In the genomic region with DNA sequence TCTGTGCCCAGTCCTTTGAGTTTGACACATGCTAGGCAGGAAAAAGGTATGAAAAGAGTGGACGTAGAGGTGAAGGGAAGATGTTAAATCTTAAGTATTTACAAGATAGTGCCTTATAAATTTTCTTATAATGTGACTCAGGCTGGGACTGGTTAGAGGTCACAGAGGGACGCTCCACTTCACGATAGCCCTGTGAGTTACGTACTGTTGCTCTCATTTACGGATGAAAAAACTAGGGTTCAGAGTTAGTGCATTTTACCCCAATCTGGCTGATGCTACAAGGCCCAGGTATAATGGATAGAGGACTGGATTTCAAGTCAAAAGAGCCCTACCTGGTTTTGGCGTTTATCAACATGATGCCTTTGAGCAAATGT, we compare ENCODE assay signal across 9 cellular contexts. TPM values are rescaled to one million over a fixed set of nuclear protein-coding genes. Genes with fewer than 3 reads are reported as not detected.
DNase-seq lines count a peak whose midpoint lies in the region; ATAC-seq and TF ChIP-seq lines count a peak whose summit lies in the region.
"Had no signal": no experiment of that assay in that cellular context is flagged by ENCODE, and none has a peak within 500 bp of the region (broad histone marks: within the 10 kb centered on the region; RNA-seq: fewer than 3 reads in every experiment).

No MANE protein-coding gene starts in this region.

- peak overlapping the region; percentile 30; the same call in 1 of the 2 replicates for H3K27ac ChIP-seq in HL-60 (replicated peaks)

- no peak for DNase-seq in BE2C
- DNase-seq in HL-60 (ENCODE audit: low read depth in 1 of 2, low spot score in 1 of 2) = no peak
- DNase-seq in astrocyte of the spinal cord (ENCODE audit: low read depth, low spot score) = no peak
- no peak for DNase-seq in mesothelial cell of epicardium (ENCODE audit: low spot score in 2 of 2, unreplicated experiment in 2 of 2)
- no peak for DNase-seq in pons (ENCODE audit: low spot score)

- no peaks in the 10 kb centered on the region for H3K27me3 Mint-ChIP-seq in mesothelial cell of epicardium (ENCODE audit: low read depth)

- H3K4me3 ChIP-seq in BE2C (ENCODE audit: low read depth, low read length) (peak overlapping the region; percentile 80), HL-60 (replicated peaks; ENCODE audit: insufficient read depth, low read length) (no peak overlapping the region), astrocyte of the spinal cord (ENCODE audit: low read depth, low read length) (peak overlapping the region; percentile 88)

- in situ Hi-C loops in astrocyte of the spinal cord (cut with HindIII; ENCODE audit: low sequenced_read_pairs) = no loop called here

- H3K27me3 ChIP-seq in BE2C (no peaks in the 10 kb centered on the region), HL-60 (ENCODE audit: insufficient read depth, poor library complexity, severe bottlenecking) (no peaks in the 10 kb centered on the region)

- H3K9me3 ChIP-seq in BE2C = no peaks in the 10 kb centered on the region
- H3K9me3 ChIP-seq: prostate gland had no signal

- H3K36me3 ChIP-seq in BE2C = no peaks in the 10 kb centered on the region
- H3K36me3 ChIP-seq: prostate gland had no signal

- H3K4me3 Mint-ChIP-seq in mesothelial cell of epicardium = peak overlapping the region; percentile 72

- H3K27ac Mint-ChIP-seq in mesothelial cell of epicardium = peak overlapping the region; percentile 97

- TF ChIP-seq CTCF in BE2C (IDR thresholded peaks at IDR 0.05; ENCODE audit: low read depth, low read length) (no peak), HL-60 (IDR thresholded peaks at IDR 0.05; ENCODE audit: insufficient read depth, low read length) (no peak), astrocyte of the spinal cord (IDR thresholded peaks at IDR 0.05; ENCODE audit: low read depth, low read length) (no peak), mesothelial cell of epicardium (IDR thresholded peaks at IDR 0.05; ENCODE audit: unreplicated experiment) (no peak)

- H3K4me1 ChIP-seq in BE2C = no peaks in the 10 kb centered on the region
- H3K4me1 ChIP-seq: prostate gland had no signal

- H3K4me1 Mint-ChIP-seq in mesothelial cell of epicardium = peaks cover 31% of the 10 kb centered on the region

- H3K9me3 Mint-ChIP-seq in mesothelial cell of epicardium = peaks cover 3% of the 10 kb centered on the region

- H3K36me3 Mint-ChIP-seq in mesothelial cell of epicardium = peaks cover 4% of the 10 kb centered on the region

- ATAC-seq in HG03571 (IDR thresholded peaks at IDR 0.05; ENCODE audit: unreplicated experiment) = no peak
- no peak for ATAC-seq in HG03280 (IDR thresholded peaks at IDR 0.05; ENCODE audit: unreplicated experiment)
- no peak for ATAC-seq in GM21825 (IDR thresholded peaks at IDR 0.05; ENCODE audit: unreplicated experiment)

RNA-seq across cellular contexts. Expression of a gene that starts 1.4 kb away (rescaled TPM):
- polyA plus RNA-seq in BE2C (2012; ENCODE audit: insufficient read depth, insufficient read length, low read depth) = 22.7 TPM
- 123 to 132 TPM (median 129 TPM) in 3 replicates for total RNA-seq in mesothelial cell of epicardium

RNA-seq across cellular contexts. Expression of a gene that starts 47.9 kb away (rescaled TPM):
- 42.7 TPM for polyA plus RNA-seq in BE2C (2012; ENCODE audit: insufficient read depth, insufficient read length, low read depth)
- total RNA-seq in mesothelial cell of epicardium = 57.7 to 62.6 TPM (median 61.8 TPM) in 3 replicates
